12 cellular contexts compared by ENCODE assay signal in the genomic region with DNA sequence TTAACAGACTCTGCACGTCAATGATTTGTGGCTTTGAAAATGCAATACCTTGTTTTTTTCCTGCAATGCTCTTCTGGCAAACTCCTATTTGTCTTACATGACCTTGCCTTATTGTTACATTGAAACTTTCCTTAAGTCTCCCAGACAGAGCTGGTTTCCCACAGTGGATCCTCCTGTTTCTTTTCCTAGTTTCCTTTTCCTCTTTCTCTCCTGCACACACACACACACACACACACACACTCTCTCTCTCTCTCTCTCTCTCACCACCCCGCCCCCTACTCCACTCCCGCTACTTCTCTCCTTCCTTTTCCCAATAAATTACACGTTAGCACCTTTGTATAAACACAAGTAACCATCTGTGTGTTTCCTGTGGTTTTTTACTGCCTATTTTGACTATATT. TPM values are rescaled to one million over a fixed set of nuclear protein-coding genes. Genes with fewer than 3 reads are reported as not detected.
DNase-seq lines count a peak whose midpoint lies in the region; ATAC-seq and TF ChIP-seq lines count a peak whose summit lies in the region.
"Had no signal": no experiment of that assay in that cellular context is flagged by ENCODE, and none has a peak within 500 bp of the region (broad histone marks: within the 10 kb centered on the region; RNA-seq: fewer than 3 reads in every experiment).

No MANE protein-coding gene starts in this region.

- H3K4me1 ChIP-seq in A673 (ENCODE audit: insufficient read depth, low read length, poor library complexity, severe bottlenecking) = peaks cover 16% of the 10 kb centered on the region
- peaks cover 17% of the 10 kb centered on the region for H3K4me1 ChIP-seq in Panc1 (ENCODE audit: control insufficient read depth, insufficient read depth, low read length)

- in situ Hi-C loops in Panc1 (cut with HindIII; ENCODE audit: low pct_unique_long_range_greater_than_20kb, low sequenced_read_pairs) = no loop called here

- ATAC-seq in Panc1 (no peak), GM18519 (IDR thresholded peaks at IDR 0.05; ENCODE audit: low FRiP score, unreplicated experiment) (no peak), GM18867 (IDR thresholded peaks at IDR 0.05; ENCODE audit: unreplicated experiment) (no peak)

- intact Hi-C loops in A673 (cut with micrococcal nuclease; ENCODE audit: unreplicated experiment) = no loop called here
- intact Hi-C loops in Panc1 (cut with micrococcal nuclease; ENCODE audit: unreplicated experiment) = no loop called here

- H3K27ac ChIP-seq in A673 (ENCODE audit: low read depth, low read length, poor library complexity, severe bottlenecking) (no peak overlapping the region), Panc1 (ENCODE audit: low read length) (0 out of 2 replicates have a peak overlapping the region, but pooled peaks have one; percentile 91)

- H3K36me3 ChIP-seq in A673 (ENCODE audit: insufficient read depth, low read length, poor library complexity, severe bottlenecking) (peaks cover 48% of the 10 kb centered on the region), Panc1 (ENCODE audit: control insufficient read depth, insufficient read depth, low read length) (peaks cover 19% of the 10 kb centered on the region)

- POLR2A ChIA-PET in A673 (lab: Charles Lee; ENCODE audit: low non-redundant PET) (no interaction called here), Panc1 (lab: Charles Lee) (no interaction called here)

- H3K4me3 ChIP-seq in A673 (ENCODE audit: low read depth, low read length, poor library complexity, severe bottlenecking) (peak overlapping the region; percentile 84), GM08714 (ENCODE audit: low read length) (peak overlapping the region; percentile 92), Panc1 (ENCODE audit: low read depth in 2 of 2, low read length in 2 of 2) (peak overlapping the region; percentile 12 to 85; a peak in 2 of 4 replicates), fibroblast of the aortic adventitia (ENCODE audit: low read depth, low read length) (peak overlapping the region; percentile 14)

- DNase-seq in A673 (ENCODE audit: low spot score) (no peak), Panc1 (ENCODE audit: low read depth, low spot score) (no peak), fibroblast of the aortic adventitia (ENCODE audit: low read depth) (peak; percentile 72), epidermal melanocyte (ENCODE audit: insufficient read length, low spot score) (no peak), activated gamma-delta T cell treated with Interleukin-2 at 50 U/mL for 16 hours (no peak)
- DNase-seq: activated CD4-positive, CD25-positive, alpha-beta regulatory T cell; Caco-2; NCI-H1092; stimulated activated CD4-positive, alpha-beta T cell treated with anti-CD3 and anti-CD28 coated beads, Interleukin-2, amount 100 ng/mL, for 48 hours had no signal

- BruUV-seq in A673 (replicated peaks; lab: Mats Ljungman, UMichigan) = no TSS peak
- no TSS peak for BruUV-seq in Panc1 (replicated peaks; lab: Mats Ljungman, UMichigan)

- H3K9me3 ChIP-seq in A673 (ENCODE audit: low read depth, low read length, poor library complexity, severe bottlenecking) (no peaks in the 10 kb centered on the region), Panc1 (ENCODE audit: control insufficient read depth, insufficient read depth, low read depth, low read length) (no peaks in the 10 kb centered on the region)
- H3K9me3 ChIP-seq: Caco-2 had no signal

- CTCF ChIA-PET in A673 (lab: Charles Lee) = no interaction called here
- CTCF ChIA-PET in Panc1 (lab: Charles Lee) = interaction anchor here (0.7 to 0.8 kb wide), 2 partner anchors 370 to 403 kb away, joined by 3 to 13 read pairs; no protein-coding TSS in a partner anchor

- H3K27me3 ChIP-seq in A673 (replicated peaks; ENCODE audit: insufficient read depth, low read depth, low read length, poor library complexity) (no peaks in the 10 kb centered on the region), Panc1 (ENCODE audit: control insufficient read depth, insufficient read depth, low read length) (no peaks in the 10 kb centered on the region)

- TF ChIP-seq CTCF in A673 (conservative IDR thresholded peaks at IDR 0.05; ENCODE audit: low read depth, low read length) (no peak), Panc1 (IDR thresholded peaks at IDR 0.05) (no peak), fibroblast of the aortic adventitia (IDR thresholded peaks at IDR 0.05; ENCODE audit: insufficient read depth, low read length) (no peak)

RNA-seq across cellular contexts. Expression of a gene that starts 2.3 kb away (rescaled TPM):
- total RNA-seq in A673 (2021) (86.2 and 95.1 TPM in 2 replicates), Panc1 (2021; ENCODE audit: unreplicated experiment) (33.5 TPM), fibroblast of the aortic adventitia (ENCODE audit: low replicate concordance) (3.5 and 17.2 TPM in 2 replicates)
- 18.5 TPM for polyA plus RNA-seq in Panc1 (2012; ENCODE audit: insufficient read length)

RNA-seq across cellular contexts. Expression of a gene that starts 2.7 kb away (rescaled TPM):
- total RNA-seq in A673 (2021) (94.6 and 99.0 TPM in 2 replicates), Panc1 (2021; ENCODE audit: unreplicated experiment) (86.8 TPM), fibroblast of the aortic adventitia (ENCODE audit: low replicate concordance) (154 and 347 TPM in 2 replicates)
- polyA plus RNA-seq in Panc1 (2012; ENCODE audit: insufficient read length) = 46.6 TPM

RNA-seq across cellular contexts. Expression of a gene that starts 56.4 kb away (rescaled TPM):
- 0.77 and 1.0 TPM in 2 replicates for total RNA-seq in A673 (2021)
- 0.31 TPM for total RNA-seq in Panc1 (2021; ENCODE audit: unreplicated experiment)
- polyA plus RNA-seq in Panc1 (2012; ENCODE audit: insufficient read length) = 0.34 TPM
- total RNA-seq in fibroblast of the aortic adventitia (ENCODE audit: low replicate concordance) = under 0.01 TPM in 1 of 2 replicates, not detected in the other

Comparison
In these comparisons a context has a peak if more than half of its experiments do, and no peak if none do; other contexts are left out.
1. H3K4me3 ChIP-seq: peak in every context shown above with its lines; median percentile 92 in GM08714; 84 in A673; 48 in Panc1; 14 in fibroblast of the aortic adventitia.